In genomic region chr11:119584193-119585037, GRCh38 we compare ENCODE assay signal across 8 cellular contexts.
DNase-seq lines count a peak whose midpoint lies in the region; ATAC-seq and TF ChIP-seq lines count a peak whose summit lies in the region.

No MANE protein-coding gene starts in this region.

- POLR2A ChIA-PET in BJ (lab: Charles Lee) (no interaction called here), RWPE1 (lab: Yijun Ruan, JAX; ENCODE audit: low non-redundant PET) (no interaction called here)

- peak overlapping the region; percentile 84 for H3K9ac ChIP-seq in HUES6 (ENCODE audit: low read length)

- peak overlapping the region; percentile 46 for H3K4me3 ChIP-seq in BJ (ENCODE audit: low read depth, low read length)
- H3K4me3 ChIP-seq in HUES6 (ENCODE audit: low read depth, low read length): peak overlapping the region; percentile 70
- peak overlapping the region; percentile 42 for H3K4me3 ChIP-seq in ectodermal cell (ENCODE audit: insufficient read depth, low read depth, low read length)
- peak overlapping the region; percentile 15 for H3K4me3 ChIP-seq in lower leg skin (ENCODE audit: low read depth, poor library complexity, severe bottlenecking)

- no peak for ATAC-seq in HG02588 (IDR thresholded peaks at IDR 0.05; ENCODE audit: unreplicated experiment)
- ATAC-seq in HG03354 (IDR thresholded peaks at IDR 0.05; ENCODE audit: poor library complexity, severe bottlenecking, unreplicated experiment): no peak

- 0 to 1% methylated on average over 56 of the region's 56 CpGs for WGBS in ectodermal cell, 2 experiments
- 0 to 1% methylated on average over 41 to 56 of the region's 56 CpGs for WGBS in lower leg skin, 2 donors

- H3K9me3 ChIP-seq in HUES6 (ENCODE audit: control insufficient read depth, insufficient read depth, low read depth, low read length) (peaks cover 23% of the 10 kb centered on the region), ectodermal cell (ENCODE audit: control insufficient read depth, low read length) (no peaks in the 10 kb centered on the region)

- no peak for TF ChIP-seq POLR2A in lower leg skin (IDR thresholded peaks at IDR 0.05)

- DNase-seq in BJ (ENCODE audit: low read depth) (no peak), RWPE1 (ENCODE audit: low spot score) (peak; percentile 62), lower leg skin (ENCODE audit: low spot score in 2 of 2) (peak; percentile 46 to 88), stromal cell of bone marrow (ENCODE audit: low read depth) (peak; percentile 17)

- H3K36me3 ChIP-seq in BJ (ENCODE audit: control insufficient read depth, insufficient read depth, low read length) (no peaks in the 10 kb centered on the region), HUES6 (ENCODE audit: control insufficient read depth, insufficient read depth, low read length) (no peaks in the 10 kb centered on the region), ectodermal cell (ENCODE audit: control insufficient read depth, insufficient read depth, low read length) (no peaks in the 10 kb centered on the region)

- H3K27me3 ChIP-seq in BJ (ENCODE audit: control insufficient read depth, insufficient read depth, low read length) (peaks cover 7% of the 10 kb centered on the region), HUES6 (ENCODE audit: control insufficient read depth, insufficient read depth, low read length) (peaks cover 17% of the 10 kb centered on the region; the same call in 1 of the 2 replicates), ectodermal cell (ENCODE audit: control insufficient read depth, insufficient read depth, low read length, poor library complexity, severe bottlenecking) (peaks cover 19% of the 10 kb centered on the region)

- H3K27ac ChIP-seq in HUES6 (ENCODE audit: low read depth, low read length): peak overlapping the region; percentile 58; the same call in 1 of the 2 replicates
- no peak overlapping the region for H3K27ac ChIP-seq in RWPE1
- peak overlapping the region; percentile 30 for H3K27ac ChIP-seq in ectodermal cell (ENCODE audit: insufficient read depth, low read depth, low read length, poor library complexity, severe bottlenecking)

- H3K4me1 ChIP-seq in HUES6 (ENCODE audit: control insufficient read depth, insufficient read depth, low read length) (peaks cover 22% of the 10 kb centered on the region), ectodermal cell (ENCODE audit: control insufficient read depth, insufficient read depth, low read length) (peaks cover 16% of the 10 kb centered on the region)

- TF ChIP-seq CTCF in BJ (IDR thresholded peaks at IDR 0.05; ENCODE audit: insufficient read depth, low read depth, low read length) (no peak), RWPE1 (conservative IDR thresholded peaks at IDR 0.05; ENCODE audit: low read depth) (no peak), lower leg skin (IDR thresholded peaks at IDR 0.05) (no peak)

- CTCF ChIA-PET in BJ (lab: Yijun Ruan, JAX): interaction anchor here (1.0 to 2.0 kb wide), 6 partner anchors 11 to 108 kb away, joined by 3 to 8 read pairs (median 3); no protein-coding TSS in a partner anchor
- CTCF ChIA-PET in RWPE1 (lab: Yijun Ruan, JAX): interaction anchor here (0.5 to 0.8 kb wide), 4 partner anchors 77 to 769 kb away, joined by 3 to 4 read pairs (median 4); partner anchors contain the start of gene POU2F3

- intact Hi-C loops in lower leg skin (cut with DNase I; ENCODE audit: low total_unique reads): no loop called here

Comparison
In these comparisons a context has a peak if more than half of its experiments do, and no peak if none do; other contexts are left out.
1. H3K4me3 ChIP-seq: peak in every context shown above with its lines; median percentile 70 in HUES6; 46 in BJ; 42 in ectodermal cell; 15 in lower leg skin.